25 cellular contexts compared by ENCODE assay signal in genomic region chr12:81465881-81466280, GRCh38.
"Had no signal": no experiment of that assay in that cellular context is flagged by ENCODE, and none has a peak within 500 bp of the region (broad histone marks: within the 10 kb centered on the region; RNA-seq: fewer than 3 reads in every experiment).

No MANE protein-coding gene starts in this region.

- DNase-seq: hypothalamus; immature natural killer cell; kidney; left colon; left lung; lower lobe of right lung; mammary epithelial cell; mesenchymal stem cell; naive thymus-derived CD8-positive, alpha-beta T cell; nucleus accumbens; pancreas; posterior cingulate gyrus; right lobe of liver; stimulated activated CD4-positive, alpha-beta T cell treated with anti-CD3 and anti-CD28 coated beads, Interleukin-1b, Interleukin-23, amount 100 ng/mL, for 48 hours; stimulated activated CD4-positive, alpha-beta T cell treated with anti-CD3 and anti-CD28 coated beads, Interleukin-2, amount 100 ng/mL, for 48 hours; stimulated activated CD4-positive, alpha-beta T cell treated with anti-CD3 and anti-CD28 coated beads, Interleukin-4, amount 100 ng/mL, for 4 hours; stimulated activated CD8-positive, alpha-beta memory T cell treated with anti-CD3 and anti-CD28 coated beads, Interleukin-4, amount 100 ng/mL, for 48 hours; stimulated activated naive CD4-positive, alpha-beta T cell treated with Interleukin-2 at 50 U/mL for 16 hours; stimulated activated naive CD8-positive, alpha-beta T cell treated with anti-CD3 and anti-CD28 coated beads, Interleukin-15, amount 100 ng/mL, for 72 hours; substantia nigra; uterus had no signal

- H3K4me1 ChIP-seq: left lung, lower lobe of right lung, pancreas, prostate gland, right atrium auricular region, right lobe of liver, tibial nerve, uterus had no signal

- H3K27me3 ChIP-seq: left lung, pancreas, right atrium auricular region, right lobe of liver, tibial nerve, uterus had no signal

- H3K9me3 ChIP-seq: left lung, lower lobe of right lung, pancreas, prostate gland, right atrium auricular region, right lobe of liver, tibial nerve, uterus had no signal

- H3K4me3 ChIP-seq: left lung, lower lobe of right lung, pancreas, prostate gland, right atrium auricular region, right lobe of liver, smooth muscle cell, tibial nerve, uterus had no signal

- H3K27ac ChIP-seq: left lung, lower lobe of right lung, pancreas, prostate gland, right atrium auricular region, right lobe of liver, tibial nerve, uterus had no signal

- H3K4me2 ChIP-seq: smooth muscle cell had no signal

- H3K36me3 ChIP-seq: left lung, lower lobe of right lung, pancreas, prostate gland, right atrium auricular region, right lobe of liver, tibial nerve, uterus had no signal
